28 cellular contexts compared by ENCODE assay signal in the genomic region with DNA sequence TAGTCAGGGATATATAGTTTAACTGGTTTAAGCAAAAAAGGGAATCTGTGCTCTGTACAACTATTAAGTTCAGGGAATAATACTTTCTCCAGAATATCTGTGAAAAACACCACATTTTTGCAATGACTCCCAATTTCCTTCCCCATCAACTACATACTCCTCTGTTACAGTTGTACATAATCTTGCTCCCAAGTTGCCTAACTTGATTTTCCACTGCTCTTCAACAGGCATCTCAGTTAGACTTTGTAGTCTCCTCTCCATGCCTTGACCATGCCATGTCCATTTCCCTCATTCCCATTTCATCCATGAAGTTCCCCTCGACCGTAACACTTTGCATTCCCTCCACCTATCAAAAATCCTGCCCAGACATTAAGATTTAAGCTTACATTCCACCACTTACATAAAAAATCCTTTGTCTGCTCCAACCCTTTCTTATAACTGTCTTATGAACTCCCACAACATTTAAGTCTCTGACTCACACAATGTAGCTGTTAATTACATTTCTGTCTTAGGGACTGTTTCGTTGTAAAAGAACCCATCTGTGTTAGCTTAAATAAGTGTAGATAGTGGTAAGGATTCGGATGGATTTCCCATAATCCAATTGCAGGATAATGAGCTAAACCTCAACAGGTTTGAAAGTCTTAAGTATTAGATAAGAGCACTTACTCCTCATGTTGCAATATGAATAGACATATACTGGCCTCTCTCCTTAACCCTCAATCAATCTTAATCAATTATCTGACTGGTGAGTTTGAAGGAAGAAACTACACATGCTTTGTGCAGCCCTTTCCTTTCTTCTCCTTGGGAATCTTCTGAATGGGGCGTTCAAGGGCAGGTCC.
A peak's percentile ranks its signal among the peaks of the same experiment; 100 is the strongest.
DNase-seq lines count a peak whose midpoint lies in the region; ATAC-seq, FAIRE-seq and TF ChIP-seq lines count a peak whose summit lies in the region.
"Had no signal": no experiment of that assay in that cellular context is flagged by ENCODE, and none has a peak within 500 bp of the region (broad histone marks: within the 10 kb centered on the region; RNA-seq: fewer than 3 reads in every experiment).

No MANE protein-coding gene starts in this region.

- TF ChIP-seq RAD21 in IMR-90 (IDR thresholded peaks at IDR 0.05; ENCODE audit: low read length): no peak

- H2AK9ac ChIP-seq in IMR-90 (replicated peaks; ENCODE audit: low read depth, low read length, poor library complexity): no peak overlapping the region

- H4K91ac ChIP-seq in IMR-90 (ENCODE audit: insufficient read depth, low read depth, low read length): no peak overlapping the region

- no peaks in the 10 kb centered on the region for H3K9me1 ChIP-seq in IMR-90 (ENCODE audit: insufficient read depth, low read length)

- FAIRE-seq in astrocyte (lab: Jason Lieb, UNC): no peak
- FAIRE-seq: TTC549 had no signal

- H3K9me3 ChIP-seq in A673 (ENCODE audit: low read depth, low read length, poor library complexity, severe bottlenecking) (no peaks in the 10 kb centered on the region), IMR-90 (ENCODE audit: control insufficient read depth, insufficient read depth, low read length) (no peaks in the 10 kb centered on the region), astrocyte (ENCODE audit: insufficient read depth, low read depth, low read length) (no peaks in the 10 kb centered on the region), WERI-Rb-1 (ENCODE audit: severe bottlenecking) (no peaks in the 10 kb centered on the region), right cardiac atrium (ENCODE audit: control insufficient read depth, low read length) (no peaks in the 10 kb centered on the region)
- H3K9me3 ChIP-seq: ascending aorta, BLaER1, heart left ventricle, SJCRH30, thoracic aorta had no signal

- H2BK20ac ChIP-seq in IMR-90 (ENCODE audit: low read depth, low read length): no peak overlapping the region

- H2BK120ac ChIP-seq in IMR-90 (ENCODE audit: low read depth, low read length): peak overlapping the region; percentile 35; the same call in 1 of the 2 replicates

- DNase-seq in A673 (ENCODE audit: low spot score) (peak; percentile 26), IMR-90 (no peak), astrocyte (ENCODE audit: low read depth) (peak; percentile 76), nephron progenitor cell (no peak), WERI-Rb-1 (no peak), right cardiac atrium (no peak)
- no peak for DNase-seq in activated CD4-positive, CD25-positive, alpha-beta regulatory T cell treated with anti-CD3 and anti-CD28 coated beads, Interleukin-2, amount 50 U/mL, for 72 hours
- DNase-seq: activated CD4-positive, alpha-beta T cell treated with anti-CD3 and anti-CD28 coated beads for 36 hours; activated effector memory CD4-positive, alpha-beta T cell treated with Interleukin-2 at 50 U/mL for 16 hours; activated naive CD8-positive, alpha-beta T cell treated with anti-CD3 and anti-CD28 coated beads for 36 hours; cortex of kidney; DMS79; effector memory CD8-positive, alpha-beta T cell; foreskin fibroblast; heart left ventricle; Karpas-422; NCI-H2171 treated with DMSO at 0.1 percent for 48 hours; NCI-H526; SJCRH30; T-helper 1 cell had no signal

- H3K27ac Mint-ChIP-seq in astrocyte (ENCODE audit: unreplicated experiment): no peak overlapping the region
- peak overlapping the region; percentile 8 for H3K27ac Mint-ChIP-seq in nephron progenitor cell
- H3K27ac Mint-ChIP-seq: activated CD4-positive, alpha-beta T cell treated with anti-CD3 and anti-CD28 coated beads for 36 hours; activated naive CD8-positive, alpha-beta T cell treated with anti-CD3 and anti-CD28 coated beads for 36 hours; effector memory CD8-positive, alpha-beta T cell; progenitor cell of endocrine pancreas; stimulated activated naive CD8-positive, alpha-beta T cell treated with anti-CD3 and anti-CD28 coated beads, Interleukin-15, Interleukin-2, amounts not matched to agents 100 ng/mL and 50 ng/mL, for 24 hours had no signal

- no peak overlapping the region; a peak in 1 of 4 replicates for H4K8ac ChIP-seq in IMR-90 (ENCODE audit: low read depth in 2 of 2, low read length in 2 of 2)

- no peaks in the 10 kb centered on the region for H3K79me1 ChIP-seq in IMR-90 (ENCODE audit: low read depth in 1 of 2, low read length in 2 of 2)

- TF ChIP-seq CTCF in A673 (conservative IDR thresholded peaks at IDR 0.05; ENCODE audit: low read depth, low read length) (no peak), IMR-90 (conservative IDR thresholded peaks at IDR 0.05; ENCODE audit: low read depth, low read length) (no peak), astrocyte (IDR thresholded peaks at IDR 0.05; ENCODE audit: insufficient read depth, low read depth, low read length) (no peak), nephron progenitor cell (IDR thresholded peaks at IDR 0.05) (no peak), WERI-Rb-1 (IDR thresholded peaks at IDR 0.05; ENCODE audit: low read depth, low read length) (no peak)

- ATAC-seq in IMR-90 (ENCODE audit: low read depth) (no peak), right cardiac atrium (no peak), HG03521 (IDR thresholded peaks at IDR 0.05; ENCODE audit: unreplicated experiment) (no peak)
- ATAC-seq: activated CD4-positive, alpha-beta T cell treated with anti-CD3 and anti-CD28 coated beads for 36 hours; effector memory CD8-positive, alpha-beta T cell; HCT116; heart left ventricle had no signal

- TF ChIP-seq POLR2A in IMR-90 (IDR thresholded peaks at IDR 0.05; ENCODE audit: low read depth, low read length): no peak

- no peaks in the 10 kb centered on the region for H3K9me3 Mint-ChIP-seq in astrocyte (ENCODE audit: unreplicated experiment)
- peaks cover 9% of the 10 kb centered on the region for H3K9me3 Mint-ChIP-seq in nephron progenitor cell
- H3K9me3 Mint-ChIP-seq: activated naive CD8-positive, alpha-beta T cell treated with anti-CD3 and anti-CD28 coated beads for 36 hours had no signal

- H3K23ac ChIP-seq in IMR-90 (ENCODE audit: low read depth, low read length): no peak overlapping the region

- H2AK5ac ChIP-seq in IMR-90 (ENCODE audit: low read depth, low read length): peak overlapping the region; percentile 67

- BruUV-seq in A673 (replicated peaks; lab: Mats Ljungman, UMichigan) (no TSS peak), IMR-90 (replicated peaks; lab: Mats Ljungman, UMichigan) (no TSS peak)

- peak overlapping the region; percentile 56 for H2BK5ac ChIP-seq in IMR-90 (ENCODE audit: low read depth, low read length, poor library complexity, severe bottlenecking)

- H2AFZ ChIP-seq in IMR-90 (replicated peaks; ENCODE audit: low read length, poor library complexity) (no peak overlapping the region), astrocyte (ENCODE audit: low read depth, low read length) (no peak overlapping the region)

- H3K14ac ChIP-seq in IMR-90 (replicated peaks; ENCODE audit: low read depth, low read length): 0 out of 2 replicates have a peak overlapping the region, but pooled peaks have one; percentile 62

- H3K4me3 ChIP-seq in A673 (ENCODE audit: low read depth, low read length, poor library complexity, severe bottlenecking) (no peak overlapping the region), IMR-90 (ENCODE audit: insufficient read depth, low read depth, low read length) (no peak overlapping the region), astrocyte (ENCODE audit: insufficient read depth, low read depth, low read length) (no peak overlapping the region), WERI-Rb-1 (ENCODE audit: low read depth, low read length) (no peak overlapping the region), right cardiac atrium (ENCODE audit: low read length) (no peak overlapping the region)
- H3K4me3 ChIP-seq: ascending aorta, BLaER1, heart left ventricle, SJCRH30, thoracic aorta had no signal

- in situ Hi-C loops in IMR-90 (cut with MboI; ENCODE audit: low sequenced_read_pairs): no loop called here

- H3K27ac ChIP-seq in A673 (ENCODE audit: low read depth, low read length, poor library complexity, severe bottlenecking): no peak overlapping the region
- H3K27ac ChIP-seq in IMR-90 (ENCODE audit: insufficient read depth, low read length): no peak overlapping the region
- H3K27ac ChIP-seq in astrocyte (ENCODE audit: low read depth, low read length): no peak overlapping the region
- H3K27ac ChIP-seq in WERI-Rb-1: no peak overlapping the region
- H3K27ac ChIP-seq in right cardiac atrium (ENCODE audit: low read length): no peak overlapping the region
- H3K27ac ChIP-seq: ascending aorta, BLaER1, heart left ventricle, SJCRH30, thoracic aorta had no signal

- POLR2A ChIA-PET in A673 (lab: Charles Lee; ENCODE audit: low non-redundant PET): no interaction called here
- POLR2A ChIA-PET in IMR-90 (lab: Charles Lee; ENCODE audit: unreplicated experiment): no interaction called here

- H3K9ac ChIP-seq in IMR-90 (ENCODE audit: low read depth, low read length) (no peak overlapping the region), astrocyte (ENCODE audit: low read length) (no peak overlapping the region)
- H3K9ac ChIP-seq: BLaER1 had no signal

- H3K36me3 ChIP-seq in A673 (ENCODE audit: insufficient read depth, low read length, poor library complexity, severe bottlenecking) (no peaks in the 10 kb centered on the region), IMR-90 (ENCODE audit: control insufficient read depth, insufficient read depth, low read length) (no peaks in the 10 kb centered on the region), astrocyte (ENCODE audit: insufficient read depth, low read length) (no peaks in the 10 kb centered on the region), WERI-Rb-1 (no peaks in the 10 kb centered on the region)
- H3K36me3 ChIP-seq: ascending aorta, BLaER1, heart left ventricle, SJCRH30, thoracic aorta had no signal

- H3K27me3 Mint-ChIP-seq in astrocyte (ENCODE audit: low read depth, unreplicated experiment) (no peaks in the 10 kb centered on the region), nephron progenitor cell (ENCODE audit: low read depth, poor library complexity) (no peaks in the 10 kb centered on the region)
- H3K27me3 Mint-ChIP-seq: activated CD4-positive, alpha-beta T cell treated with anti-CD3 and anti-CD28 coated beads for 36 hours; activated naive CD8-positive, alpha-beta T cell treated with anti-CD3 and anti-CD28 coated beads for 36 hours; stimulated activated naive CD8-positive, alpha-beta T cell treated with anti-CD3 and anti-CD28 coated beads, Interleukin-15, Interleukin-2, amounts not matched to agents 100 ng/mL and 50 ng/mL, for 24 hours had no signal

- no peak overlapping the region for H3K56ac ChIP-seq in IMR-90 (ENCODE audit: extremely low read depth, insufficient read depth, low read length)

- peaks cover 16% of the 10 kb centered on the region for H3K4me1 Mint-ChIP-seq in astrocyte (ENCODE audit: low read depth, unreplicated experiment)
- peaks cover 36% of the 10 kb centered on the region for H3K4me1 Mint-ChIP-seq in nephron progenitor cell
- H3K4me1 Mint-ChIP-seq: activated CD4-positive, alpha-beta T cell treated with anti-CD3 and anti-CD28 coated beads for 36 hours; activated naive CD8-positive, alpha-beta T cell treated with anti-CD3 and anti-CD28 coated beads for 36 hours had no signal

- H3K4me2 ChIP-seq in IMR-90 (ENCODE audit: low read depth, low read length) (no peak overlapping the region), astrocyte (ENCODE audit: low read length) (no peak overlapping the region)
- H3K4me2 ChIP-seq: BLaER1 had no signal

- peak overlapping the region; percentile 88; the same call in 1 of the 2 replicates for H3K18ac ChIP-seq in IMR-90 (ENCODE audit: low read depth, low read length)

- H2BK15ac ChIP-seq in IMR-90 (ENCODE audit: low read depth, low read length): no peak overlapping the region

- WGBS in IMR-90 (ENCODE audit: extremely low coverage in 2 of 2, insufficient read length in 1 of 2), 2 experiments: 92% methylated on average over 2 of the region's 5 CpGs; no CpG with 5 or more reads in 1 of the 2 experiments
- WGBS in right cardiac atrium: 77% methylated on average over 5 of the region's 5 CpGs

- intact Hi-C loops in A673 (cut with micrococcal nuclease; ENCODE audit: unreplicated experiment) (no loop called here), IMR-90 (cut with micrococcal nuclease) (no loop called here), right cardiac atrium (cut with DNase I) (no loop called here)

- dilution Hi-C loops in IMR-90 (cut with HindIII; ENCODE audit: low sequenced_read_pairs, unreplicated experiment): no loop called here

- no peaks in the 10 kb centered on the region for H3K79me2 ChIP-seq in astrocyte (ENCODE audit: insufficient read depth, low read length)

- H3K36me3 Mint-ChIP-seq in astrocyte (ENCODE audit: low read depth, unreplicated experiment) (peaks cover 10% of the 10 kb centered on the region), nephron progenitor cell (ENCODE audit: low read depth) (no peaks in the 10 kb centered on the region)
- H3K36me3 Mint-ChIP-seq: activated naive CD8-positive, alpha-beta T cell treated with anti-CD3 and anti-CD28 coated beads for 36 hours had no signal

- H3K4ac ChIP-seq in IMR-90 (ENCODE audit: low read depth, low read length): no peak overlapping the region

- CTCF ChIA-PET in A673 (lab: Charles Lee) (no interaction called here), IMR-90 (lab: Yijun Ruan, JAX) (no interaction called here)

- H4K20me1 ChIP-seq in IMR-90 (ENCODE audit: insufficient read depth, low read length) (no peaks in the 10 kb centered on the region), astrocyte (ENCODE audit: insufficient read depth, low read length) (no peaks in the 10 kb centered on the region)
- H4K20me1 ChIP-seq: BLaER1 had no signal

- H3K4me3 Mint-ChIP-seq in astrocyte (ENCODE audit: unreplicated experiment) (no peak overlapping the region), nephron progenitor cell (no peak overlapping the region)
- H3K4me3 Mint-ChIP-seq: activated CD4-positive, alpha-beta T cell treated with anti-CD3 and anti-CD28 coated beads for 36 hours; activated naive CD8-positive, alpha-beta T cell treated with anti-CD3 and anti-CD28 coated beads for 36 hours; effector memory CD8-positive, alpha-beta T cell; stimulated activated naive CD8-positive, alpha-beta T cell treated with anti-CD3 and anti-CD28 coated beads, Interleukin-15, Interleukin-2, amounts not matched to agents 100 ng/mL and 50 ng/mL, for 24 hours had no signal

- no peaks in the 10 kb centered on the region for H3K4me1 ChIP-seq in A673 (ENCODE audit: insufficient read depth, low read length, poor library complexity, severe bottlenecking)
- peaks cover 5% of the 10 kb centered on the region for H3K4me1 ChIP-seq in IMR-90 (ENCODE audit: control insufficient read depth, insufficient read depth, low read length)
- H3K4me1 ChIP-seq in astrocyte (ENCODE audit: insufficient read depth, low read length): peaks cover 23% of the 10 kb centered on the region
- no peaks in the 10 kb centered on the region for H3K4me1 ChIP-seq in right cardiac atrium (ENCODE audit: control insufficient read depth, insufficient read depth, low read length)
- H3K4me1 ChIP-seq: ascending aorta, BLaER1, heart left ventricle had no signal

- no peaks in the 10 kb centered on the region for H3K27me3 ChIP-seq in A673 (replicated peaks; ENCODE audit: insufficient read depth, low read depth, low read length, poor library complexity)
- no peaks in the 10 kb centered on the region for H3K27me3 ChIP-seq in IMR-90 (ENCODE audit: control insufficient read depth, insufficient read depth, low read length)
- H3K27me3 ChIP-seq in astrocyte (ENCODE audit: insufficient read depth, low read length): no peaks in the 10 kb centered on the region
- no peaks in the 10 kb centered on the region for H3K27me3 ChIP-seq in WERI-Rb-1 (ENCODE audit: insufficient read depth, low read depth, severe bottlenecking)
- no peaks in the 10 kb centered on the region for H3K27me3 ChIP-seq in right cardiac atrium (ENCODE audit: control insufficient read depth, insufficient read depth)
- H3K27me3 ChIP-seq: ascending aorta, BLaER1, heart left ventricle, SJCRH30 had no signal

- peak overlapping the region; percentile 25; the same call in 1 of the 2 replicates for H4K5ac ChIP-seq in IMR-90 (ENCODE audit: low read depth, low read length)

Comparison
In these comparisons a context has a peak if more than half of its experiments do, and no peak if none do; other contexts are left out.
1. DNase-seq: peak in A673 (single experiment) and astrocyte (single experiment); none in IMR-90 (single experiment), nephron progenitor cell (single experiment), WERI-Rb-1 (single experiment), right cardiac atrium (0 of 3) and activated CD4-positive, CD25-positive, alpha-beta regulatory T cell treated with anti-CD3 and anti-CD28 coated beads, Interleukin-2, amount 50 U/mL, for 72 hours (single experiment).